Comparison of ENCODE assay signal across 8 cellular contexts in the genomic region with DNA sequence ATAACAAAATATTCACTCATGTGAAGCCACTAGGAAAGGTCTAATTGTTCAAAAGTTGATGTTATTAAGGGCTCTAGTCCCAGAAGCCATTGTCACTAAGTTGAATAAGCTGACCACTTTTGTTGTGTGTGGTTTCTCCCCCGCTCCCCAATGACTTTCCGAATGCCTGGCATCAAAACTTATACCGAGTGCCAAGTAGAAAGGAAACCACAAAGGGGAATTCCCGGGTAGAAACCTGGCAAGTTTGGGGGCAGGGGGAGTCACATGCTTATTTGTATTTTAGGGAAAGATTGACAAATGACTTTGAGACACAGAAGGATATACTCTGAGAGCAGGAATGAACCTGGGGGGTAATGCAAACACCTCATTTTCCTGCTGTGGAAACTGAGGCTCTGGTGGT.
DNase-seq lines count a peak whose midpoint lies in the region; ATAC-seq and TF ChIP-seq lines count a peak whose summit lies in the region.

No MANE protein-coding gene starts in this region.

- ATAC-seq in HG03432 (IDR thresholded peaks at IDR 0.05; ENCODE audit: unreplicated experiment) (peak; percentile 33), GM18520 (IDR thresholded peaks at IDR 0.05; ENCODE audit: unreplicated experiment) (no peak)

- H3K27ac ChIP-seq in hepatocyte (peak overlapping the region; percentile 66), SJCRH30 (no peak overlapping the region)

- H3K27me3 Mint-ChIP-seq in CD14-positive monocyte (ENCODE audit: low read depth in 3 of 3) = peaks cover 15 to 30% (median 24%) of the 10 kb centered on the region in 3 donors

- H3K27me3 ChIP-seq in hepatocyte (no peaks in the 10 kb centered on the region), SJCRH30 (no peaks in the 10 kb centered on the region)

- 94% methylated on average over 4 of the region's 4 CpGs for WGBS in hepatocyte (ENCODE audit: low lambda C conversion rate, missing lambda C conversion rate)

- H3K4me3 ChIP-seq in hepatocyte = no peak overlapping the region
- no peak overlapping the region for H3K4me3 ChIP-seq in SJCRH30

- peak overlapping the region in 1 of 7 donors; percentile 41 for H3K27ac Mint-ChIP-seq in CD14-positive monocyte

- H3K79me2 ChIP-seq in hepatocyte = no peaks in the 10 kb centered on the region

- H3K4me3 Mint-ChIP-seq in CD14-positive monocyte = no peak overlapping the region

- no peaks in the 10 kb centered on the region for H3K9me2 ChIP-seq in hepatocyte (replicated peaks; ENCODE audit: insufficient read depth)

- H3K36me3 ChIP-seq in hepatocyte (replicated peaks; ENCODE audit: insufficient read depth, low read depth) = no peaks in the 10 kb centered on the region
- H3K36me3 ChIP-seq in SJCRH30 = no peaks in the 10 kb centered on the region

- DNase-seq in activated CD8-positive, alpha-beta memory T cell treated with anti-CD3 and anti-CD28 coated beads, Interleukin-2, amount 50 U/mL, for 4 hours = peak; percentile 36
- DNase-seq in hepatocyte (ENCODE audit: low spot score) (no peak), Ammon's horn (ENCODE audit: low spot score) (no peak), CD14-positive monocyte (ENCODE audit: low spot score) (no peak), SJCRH30 (no peak)
- peak; percentile 14 to 29 for DNase-seq in stimulated activated CD8-positive, alpha-beta memory T cell treated with anti-CD3 and anti-CD28 coated beads, Interleukin-4, amount 100 ng/mL, for 4 hours (ENCODE audit: low read depth in 2 of 2, low spot score in 1 of 2)

- no peaks in the 10 kb centered on the region for H4K20me1 ChIP-seq in hepatocyte (ENCODE audit: insufficient read depth, poor library complexity, severe bottlenecking)

- peaks cover 25% of the 10 kb centered on the region for H3K4me1 ChIP-seq in hepatocyte (ENCODE audit: insufficient read depth)
- H3K4me1 ChIP-seq in SJCRH30 = peaks cover 16% of the 10 kb centered on the region

- H3K9me3 ChIP-seq in hepatocyte (ENCODE audit: low read depth) (no peaks in the 10 kb centered on the region), SJCRH30 (replicated peaks) (no peaks in the 10 kb centered on the region)

- H3K36me3 Mint-ChIP-seq in CD14-positive monocyte = no peaks in the 10 kb centered on the region

- peaks cover 2% of the 10 kb centered on the region for H3K4me1 Mint-ChIP-seq in CD14-positive monocyte

- no peak for TF ChIP-seq CTCF in hepatocyte (IDR thresholded peaks at IDR 0.05; ENCODE audit: poor library complexity)
- no peak for TF ChIP-seq CTCF in CD14-positive monocyte (IDR thresholded peaks at IDR 0.05)

- intact Hi-C loops in CD14-positive monocyte (cut with micrococcal nuclease) = no loop called here

- H3K9me3 Mint-ChIP-seq in CD14-positive monocyte = no peaks in the 10 kb centered on the region

- H2AFZ ChIP-seq in hepatocyte = no peak overlapping the region

- H3K4me2 ChIP-seq in hepatocyte = no peak overlapping the region

Comparison
In these comparisons a context has a peak if more than half of its experiments do, and no peak if none do; other contexts are left out.
1. DNase-seq: peak in activated CD8-positive, alpha-beta memory T cell treated with anti-CD3 and anti-CD28 coated beads, Interleukin-2, amount 50 U/mL, for 4 hours (single experiment) and stimulated activated CD8-positive, alpha-beta memory T cell treated with anti-CD3 and anti-CD28 coated beads, Interleukin-4, amount 100 ng/mL, for 4 hours (2 of 2); none in hepatocyte (single experiment), Ammon's horn (single experiment), CD14-positive monocyte (single experiment) and SJCRH30 (0 of 2).